ENCODE assay signal across 17 cellular contexts in genomic region chr1:25020173-25020840, GRCh38.
DNase-seq lines count a peak whose midpoint lies in the region; ATAC-seq and TF ChIP-seq lines count a peak whose summit lies in the region.
"Had no signal": no experiment of that assay in that cellular context is flagged by ENCODE, and none has a peak within 500 bp of the region (broad histone marks: within the 10 kb centered on the region; RNA-seq: fewer than 3 reads in every experiment).

No MANE protein-coding gene starts in this region.

- WGBS in trophoblast cell (ENCODE audit: extremely low coverage, insufficient coverage, insufficient read length): no CpG with 5 or more reads among the region's 15 CpGs

- peaks cover 3 to 7% of the 10 kb centered on the region in 2 experiments for H3K4me1 ChIP-seq in trophoblast cell (ENCODE audit: control insufficient read depth in 1 of 2, insufficient read depth in 2 of 2, low read length in 2 of 2)

- no peak overlapping the region for H3K4ac ChIP-seq in trophoblast cell (ENCODE audit: low read depth, low read length)

- CTCF ChIA-PET in activated CD4-positive, alpha-beta T cell treated with anti-CD3 and anti-CD28 coated beads, Interleukin-2, amount 10 ng/mL, durations not matched to agents 7 days and 5 days (lab: Charles Lee): interaction anchor here (0.9 kb wide), 1 partner anchor 9 kb away, joined by 3 read pairs; no protein-coding TSS in a partner anchor

- DNase-seq in activated CD4-positive, alpha-beta T cell treated with anti-CD3 and anti-CD28 coated beads, Interleukin-2, amount 10 ng/mL, durations not matched to agents 7 days and 5 days: no peak
- no peak for DNase-seq in activated CD4-positive, alpha-beta T cell treated with anti-CD3 and anti-CD28 coated beads for 1 hour
- DNase-seq in NAMALWA (ENCODE audit: low spot score) (peak; percentile 45), trophoblast cell (no peak), dorsolateral prefrontal cortex (no peak)
- DNase-seq in activated naive CD8-positive, alpha-beta T cell treated with anti-CD3 and anti-CD28 coated beads, Interleukin-2, amount 10 ng/mL, durations not matched to agents 7 days and 5 days: no peak
- DNase-seq in stimulated activated CD4-positive, alpha-beta T cell treated with anti-CD3 and anti-CD28 coated beads, Interleukin-2, amount 100 ng/mL, for 24 hours: no peak
- DNase-seq: ACHN; activated CD4-positive, CD25-positive, alpha-beta regulatory T cell; activated gamma-delta T cell; central memory CD4-positive, alpha-beta T cell; DMS 273 treated with DMSO at 0.1 percent for 48 hours; erythroblast; heart right ventricle; NK-92 treated with Interleukin-12 subunit alpha and Interleukin-12 subunit beta, amount 100 ng/mL, for 24 hours had no signal

- no peaks in the 10 kb centered on the region for H3K79me2 ChIP-seq in trophoblast cell (ENCODE audit: control insufficient read depth, insufficient read depth, low read length, poor library complexity)

- peak overlapping the region; percentile 6 for H3K23ac ChIP-seq in trophoblast cell (ENCODE audit: low read length)

- H3K4me1 Mint-ChIP-seq in activated CD4-positive, alpha-beta T cell treated with anti-CD3 and anti-CD28 coated beads, Interleukin-2, amount 10 ng/mL, durations not matched to agents 7 days and 5 days: peaks cover 87% of the 10 kb centered on the region
- H3K4me1 Mint-ChIP-seq in activated naive CD8-positive, alpha-beta T cell treated with anti-CD3 and anti-CD28 coated beads, Interleukin-2, amount 10 ng/mL, durations not matched to agents 7 days and 5 days: peaks cover 71% of the 10 kb centered on the region

- H4K91ac ChIP-seq in trophoblast cell (ENCODE audit: low read depth, low read length): no peak overlapping the region

- no peaks in the 10 kb centered on the region for H3K36me3 Mint-ChIP-seq in activated CD4-positive, alpha-beta T cell treated with anti-CD3 and anti-CD28 coated beads, Interleukin-2, amount 10 ng/mL, durations not matched to agents 7 days and 5 days (ENCODE audit: low read depth)
- H3K36me3 Mint-ChIP-seq in activated naive CD8-positive, alpha-beta T cell treated with anti-CD3 and anti-CD28 coated beads, Interleukin-2, amount 10 ng/mL, durations not matched to agents 7 days and 5 days: no peaks in the 10 kb centered on the region

- H3K27ac ChIP-seq in trophoblast cell (ENCODE audit: low read depth, low read length): no peak overlapping the region
- H3K27ac ChIP-seq in dorsolateral prefrontal cortex: no peak overlapping the region
- H3K27ac ChIP-seq: thoracic aorta had no signal

- no peak overlapping the region for H2AFZ ChIP-seq in trophoblast cell (ENCODE audit: insufficient read depth, low read length, poor library complexity)

- no peaks in the 10 kb centered on the region for H3K27me3 Mint-ChIP-seq in activated CD4-positive, alpha-beta T cell treated with anti-CD3 and anti-CD28 coated beads, Interleukin-2, amount 10 ng/mL, durations not matched to agents 7 days and 5 days
- H3K27me3 Mint-ChIP-seq in activated naive CD8-positive, alpha-beta T cell treated with anti-CD3 and anti-CD28 coated beads, Interleukin-2, amount 10 ng/mL, durations not matched to agents 7 days and 5 days: no peaks in the 10 kb centered on the region

- no peak overlapping the region for H3K14ac ChIP-seq in trophoblast cell (ENCODE audit: low read length)

- H3K27ac Mint-ChIP-seq in activated CD4-positive, alpha-beta T cell treated with anti-CD3 and anti-CD28 coated beads, Interleukin-2, amount 10 ng/mL, durations not matched to agents 7 days and 5 days: peak overlapping the region; percentile 98
- peak overlapping the region; percentile 97 for H3K27ac Mint-ChIP-seq in activated naive CD8-positive, alpha-beta T cell treated with anti-CD3 and anti-CD28 coated beads, Interleukin-2, amount 10 ng/mL, durations not matched to agents 7 days and 5 days

- H2BK5ac ChIP-seq in trophoblast cell (ENCODE audit: low read depth, low read length, poor library complexity): no peak overlapping the region

- no peak overlapping the region for H2BK120ac ChIP-seq in trophoblast cell (ENCODE audit: insufficient read depth, low read length, poor library complexity)

- no peak for ATAC-seq in activated naive CD8-positive, alpha-beta T cell treated with anti-CD3 and anti-CD28 coated beads, Interleukin-2, amount 10 ng/mL, durations not matched to agents 7 days and 5 days (ENCODE audit: low read depth)
- no peak for ATAC-seq in esophagus mucosa
- ATAC-seq: heart right ventricle had no signal

- no peak overlapping the region for H3K9ac ChIP-seq in trophoblast cell (ENCODE audit: low read length)

- no peak overlapping the region for H2AK5ac ChIP-seq in trophoblast cell (ENCODE audit: low read length)

- H4K12ac ChIP-seq in trophoblast cell (ENCODE audit: low read depth, low read length): no peak overlapping the region

- TF ChIP-seq CTCF in dorsolateral prefrontal cortex (IDR thresholded peaks at IDR 0.05 in 54 of 56, conservative IDR thresholded peaks at IDR 0.05 in 2 of 56; ENCODE audit: low read depth in 1 of 56, partially characterized antibody in 56 of 56): no peak

- no peaks in the 10 kb centered on the region for H3K36me3 ChIP-seq in trophoblast cell (ENCODE audit: control insufficient read depth in 1 of 2, insufficient read depth in 2 of 2, low read length in 2 of 2)
- H3K36me3 ChIP-seq: heart right ventricle, thoracic aorta had no signal

- peaks cover 4% of the 10 kb centered on the region for H3K79me1 ChIP-seq in trophoblast cell (ENCODE audit: low read length)

- H3K4me3 ChIP-seq in trophoblast cell (ENCODE audit: low read depth, low read length) (peak overlapping the region; percentile 14), dorsolateral prefrontal cortex (no peak overlapping the region)
- H3K4me3 ChIP-seq: heart right ventricle, thoracic aorta had no signal

- POLR2A ChIA-PET in activated CD4-positive, alpha-beta T cell treated with anti-CD3 and anti-CD28 coated beads, Interleukin-2, amount 10 ng/mL, durations not matched to agents 7 days and 5 days (lab: Charles Lee): no interaction called here
- POLR2A ChIA-PET in activated naive CD8-positive, alpha-beta T cell treated with anti-CD3 and anti-CD28 coated beads, Interleukin-2, amount 10 ng/mL, durations not matched to agents 7 days and 5 days (lab: Charles Lee): interaction anchor here (0.8 to 10.6 kb wide), 6 partner anchors 11 to 80 kb away, joined by 3 to 215 read pairs (median 28); no protein-coding TSS in a partner anchor

- no peak overlapping the region for H3K4me2 ChIP-seq in trophoblast cell (ENCODE audit: low read length)

- peaks cover 3% of the 10 kb centered on the region for H3K9me3 ChIP-seq in trophoblast cell (ENCODE audit: insufficient read depth, low read depth, low read length)
- H3K9me3 ChIP-seq: heart right ventricle, thoracic aorta had no signal

- H3K18ac ChIP-seq in trophoblast cell (ENCODE audit: low read length): no peak overlapping the region

- intact Hi-C loops in dorsolateral prefrontal cortex (cut with DNase I): no loop called here

- H3K9me3 Mint-ChIP-seq in activated CD4-positive, alpha-beta T cell treated with anti-CD3 and anti-CD28 coated beads, Interleukin-2, amount 10 ng/mL, durations not matched to agents 7 days and 5 days: peaks cover 3% of the 10 kb centered on the region
- no peaks in the 10 kb centered on the region for H3K9me3 Mint-ChIP-seq in activated naive CD8-positive, alpha-beta T cell treated with anti-CD3 and anti-CD28 coated beads, Interleukin-2, amount 10 ng/mL, durations not matched to agents 7 days and 5 days

- no peak overlapping the region for H4K8ac ChIP-seq in trophoblast cell (ENCODE audit: low read depth, low read length)

- no peaks in the 10 kb centered on the region for H3K27me3 ChIP-seq in trophoblast cell (ENCODE audit: insufficient read depth, low read length)
- H3K27me3 ChIP-seq in dorsolateral prefrontal cortex: peaks cover 0 to 4% (median 0%) of the 10 kb centered on the region in 45 donors

- H3K4me3 Mint-ChIP-seq in activated CD4-positive, alpha-beta T cell treated with anti-CD3 and anti-CD28 coated beads, Interleukin-2, amount 10 ng/mL, durations not matched to agents 7 days and 5 days: no peak overlapping the region
- peak overlapping the region; percentile 12 for H3K4me3 Mint-ChIP-seq in activated naive CD8-positive, alpha-beta T cell treated with anti-CD3 and anti-CD28 coated beads, Interleukin-2, amount 10 ng/mL, durations not matched to agents 7 days and 5 days

- H2BK12ac ChIP-seq in trophoblast cell (ENCODE audit: low read length): no peak overlapping the region
